In the genomic region with DNA sequence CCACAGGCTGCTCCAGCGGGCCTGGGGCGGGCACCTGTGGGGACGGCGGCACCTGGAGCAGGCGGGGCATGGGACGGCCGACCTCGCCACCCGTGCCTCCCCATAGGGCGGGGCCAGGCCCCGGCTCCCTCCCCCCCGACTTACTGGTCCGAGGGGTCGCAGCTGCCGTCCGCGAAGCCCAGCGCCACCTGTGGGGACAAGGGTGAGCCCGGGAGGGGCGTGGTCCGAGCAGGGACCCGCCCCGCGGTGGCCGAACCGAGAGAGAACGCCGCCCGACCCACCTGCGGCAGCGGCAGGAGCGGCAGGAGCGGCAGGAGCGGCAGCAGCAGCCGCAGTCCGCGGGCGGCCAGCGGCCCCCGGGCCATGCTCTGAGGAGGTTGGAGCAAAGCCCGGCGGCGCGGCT, we compare ENCODE assay signal across 1 cellular context.
A peak's percentile ranks its signal among the peaks of the same experiment; 100 is the strongest.
TF ChIP-seq lines count a peak whose summit lies in the region.

A gene (minus strand): TSS at position 379 of the 403 bp plus-strand sequence. CDS start 14 bp downstream, at position 365.

TF ChIP-seq in K562, 482 proteins besides CTCF, POLR2A, EP300 and RAD21 (continued from another document and continues in another):
- TF ChIP-seq, protein P1, sequence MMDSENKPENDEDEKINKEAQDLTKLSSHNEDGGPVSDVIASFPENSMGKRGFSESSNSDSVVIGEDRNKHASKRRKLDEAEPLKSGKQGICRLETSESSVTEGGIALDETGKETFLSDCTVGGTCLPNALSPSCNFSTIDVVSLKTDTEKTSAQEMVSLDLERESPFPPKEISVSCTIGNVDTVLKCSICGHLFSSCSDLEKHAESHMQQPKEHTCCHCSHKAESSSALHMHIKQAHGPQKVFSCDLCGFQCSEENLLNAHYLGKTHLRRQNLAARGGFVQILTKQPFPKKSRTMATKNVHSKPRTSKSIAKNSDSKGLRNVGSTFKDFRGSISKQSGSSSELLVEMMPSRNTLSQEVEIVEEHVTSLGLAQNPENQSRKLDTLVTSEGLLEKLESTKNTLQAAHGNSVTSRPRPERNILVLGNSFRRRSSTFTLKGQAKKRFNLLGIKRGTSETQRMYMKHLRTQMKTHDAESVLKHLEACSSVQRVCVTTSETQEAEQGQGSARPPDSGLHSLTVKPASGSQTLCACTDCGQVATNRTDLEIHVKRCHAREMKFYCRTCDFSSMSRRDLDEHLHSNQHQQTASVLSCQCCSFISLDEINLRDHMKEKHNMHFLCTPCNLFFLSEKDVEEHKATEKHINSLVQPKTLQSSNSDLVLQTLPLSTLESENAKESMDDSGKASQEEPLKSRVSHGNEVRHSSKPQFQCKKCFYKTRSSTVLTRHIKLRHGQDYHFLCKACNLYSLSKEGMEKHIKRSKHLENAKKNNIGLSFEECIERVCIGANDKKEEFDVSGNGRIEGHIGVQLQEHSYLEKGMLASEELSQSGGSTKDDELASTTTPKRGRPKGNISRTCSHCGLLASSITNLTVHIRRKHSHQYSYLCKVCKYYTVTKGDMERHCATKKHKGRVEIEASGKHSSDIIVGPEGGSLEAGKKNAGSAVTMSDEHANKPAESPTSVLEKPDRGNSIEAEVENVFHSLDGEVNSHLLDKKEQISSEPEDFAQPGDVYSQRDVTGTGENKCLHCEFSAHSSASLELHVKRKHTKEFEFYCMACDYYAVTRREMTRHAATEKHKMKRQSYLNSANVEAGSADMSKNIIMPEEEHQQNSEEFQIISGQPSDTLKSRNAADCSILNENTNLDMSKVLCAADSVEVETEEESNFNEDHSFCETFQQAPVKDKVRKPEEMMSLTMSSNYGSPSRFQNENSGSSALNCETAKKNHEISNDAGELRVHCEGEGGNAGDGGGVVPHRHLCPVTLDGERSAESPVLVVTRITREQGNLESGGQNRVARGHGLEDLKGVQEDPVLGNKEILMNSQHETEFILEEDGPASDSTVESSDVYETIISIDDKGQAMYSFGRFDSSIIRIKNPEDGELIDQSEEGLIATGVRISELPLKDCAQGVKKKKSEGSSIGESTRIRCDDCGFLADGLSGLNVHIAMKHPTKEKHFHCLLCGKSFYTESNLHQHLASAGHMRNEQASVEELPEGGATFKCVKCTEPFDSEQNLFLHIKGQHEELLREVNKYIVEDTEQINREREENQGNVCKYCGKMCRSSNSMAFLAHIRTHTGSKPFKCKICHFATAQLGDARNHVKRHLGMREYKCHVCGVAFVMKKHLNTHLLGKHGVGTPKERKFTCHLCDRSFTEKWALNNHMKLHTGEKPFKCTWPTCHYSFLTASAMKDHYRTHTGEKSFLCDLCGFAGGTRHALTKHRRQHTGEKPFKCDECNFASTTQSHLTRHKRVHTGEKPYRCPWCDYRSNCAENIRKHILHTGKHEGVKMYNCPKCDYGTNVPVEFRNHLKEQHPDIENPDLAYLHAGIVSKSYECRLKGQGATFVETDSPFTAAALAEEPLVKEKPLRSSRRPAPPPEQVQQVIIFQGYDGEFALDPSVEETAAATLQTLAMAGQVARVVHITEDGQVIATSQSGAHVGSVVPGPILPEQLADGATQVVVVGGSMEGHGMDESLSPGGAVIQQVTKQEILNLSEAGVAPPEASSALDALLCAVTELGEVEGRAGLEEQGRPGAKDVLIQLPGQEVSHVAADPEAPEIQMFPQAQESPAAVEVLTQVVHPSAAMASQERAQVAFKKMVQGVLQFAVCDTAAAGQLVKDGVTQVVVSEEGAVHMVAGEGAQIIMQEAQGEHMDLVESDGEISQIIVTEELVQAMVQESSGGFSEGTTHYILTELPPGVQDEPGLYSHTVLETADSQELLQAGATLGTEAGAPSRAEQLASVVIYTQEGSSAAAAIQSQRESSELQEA (IDR thresholded peaks at IDR 0.05; ENCODE audit: low read depth), result no peak
- peak; percentile 51; the same call in 1 of the 2 replicates for TF ChIP-seq GABPB1 (CRISPR knock-in tag; IDR thresholded peaks at IDR 0.05)
- no peak for TF ChIP-seq ZNF764 (CRISPR knock-in tag; IDR thresholded peaks at IDR 0.05; ENCODE audit: low read depth)
- TF ChIP-seq ZBED1 (IDR thresholded peaks at IDR 0.05), result no peak
- TF ChIP-seq, protein P2, sequence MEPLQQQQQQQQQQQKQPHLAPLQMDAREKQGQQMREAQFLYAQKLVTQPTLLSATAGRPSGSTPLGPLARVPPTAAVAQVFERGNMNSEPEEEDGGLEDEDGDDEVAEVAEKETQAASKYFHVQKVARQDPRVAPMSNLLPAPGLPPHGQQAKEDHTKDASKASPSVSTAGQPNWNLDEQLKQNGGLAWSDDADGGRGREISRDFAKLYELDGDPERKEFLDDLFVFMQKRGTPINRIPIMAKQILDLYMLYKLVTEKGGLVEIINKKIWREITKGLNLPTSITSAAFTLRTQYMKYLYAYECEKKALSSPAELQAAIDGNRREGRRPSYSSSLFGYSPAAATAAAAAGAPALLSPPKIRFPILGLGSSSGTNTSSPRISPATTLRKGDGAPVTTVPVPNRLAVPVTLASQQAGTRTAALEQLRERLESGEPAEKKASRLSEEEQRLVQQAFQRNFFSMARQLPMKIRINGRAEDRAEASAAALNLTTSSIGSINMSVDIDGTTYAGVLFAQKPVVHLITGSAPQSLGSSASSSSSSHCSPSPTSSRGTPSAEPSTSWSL (CRISPR knock-in tag; IDR thresholded peaks at IDR 0.05; ENCODE audit: borderline replicate concordance), result no peak
- TF ChIP-seq ZNF583 (CRISPR knock-in tag; IDR thresholded peaks at IDR 0.05), result no peak
- no peak for TF ChIP-seq ZNF197 (CRISPR knock-in tag; IDR thresholded peaks at IDR 0.05; ENCODE audit: low read depth)
- TF ChIP-seq GATAD2A (IDR thresholded peaks at IDR 0.05), result no peak
- no peak for TF ChIP-seq ZZZ3 (IDR thresholded peaks at IDR 0.05)
- TF ChIP-seq, protein P3, sequence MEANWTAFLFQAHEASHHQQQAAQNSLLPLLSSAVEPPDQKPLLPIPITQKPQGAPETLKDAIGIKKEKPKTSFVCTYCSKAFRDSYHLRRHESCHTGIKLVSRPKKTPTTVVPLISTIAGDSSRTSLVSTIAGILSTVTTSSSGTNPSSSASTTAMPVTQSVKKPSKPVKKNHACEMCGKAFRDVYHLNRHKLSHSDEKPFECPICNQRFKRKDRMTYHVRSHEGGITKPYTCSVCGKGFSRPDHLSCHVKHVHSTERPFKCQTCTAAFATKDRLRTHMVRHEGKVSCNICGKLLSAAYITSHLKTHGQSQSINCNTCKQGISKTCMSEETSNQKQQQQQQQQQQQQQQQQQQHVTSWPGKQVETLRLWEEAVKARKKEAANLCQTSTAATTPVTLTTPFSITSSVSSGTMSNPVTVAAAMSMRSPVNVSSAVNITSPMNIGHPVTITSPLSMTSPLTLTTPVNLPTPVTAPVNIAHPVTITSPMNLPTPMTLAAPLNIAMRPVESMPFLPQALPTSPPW (CRISPR knock-in tag; IDR thresholded peaks at IDR 0.05), result peak; percentile 45; the same call in 1 of the 2 replicates
- TF ChIP-seq C11orf30 (IDR thresholded peaks at IDR 0.05; ENCODE audit: low read depth), result no peak
- TF ChIP-seq, protein P4, sequence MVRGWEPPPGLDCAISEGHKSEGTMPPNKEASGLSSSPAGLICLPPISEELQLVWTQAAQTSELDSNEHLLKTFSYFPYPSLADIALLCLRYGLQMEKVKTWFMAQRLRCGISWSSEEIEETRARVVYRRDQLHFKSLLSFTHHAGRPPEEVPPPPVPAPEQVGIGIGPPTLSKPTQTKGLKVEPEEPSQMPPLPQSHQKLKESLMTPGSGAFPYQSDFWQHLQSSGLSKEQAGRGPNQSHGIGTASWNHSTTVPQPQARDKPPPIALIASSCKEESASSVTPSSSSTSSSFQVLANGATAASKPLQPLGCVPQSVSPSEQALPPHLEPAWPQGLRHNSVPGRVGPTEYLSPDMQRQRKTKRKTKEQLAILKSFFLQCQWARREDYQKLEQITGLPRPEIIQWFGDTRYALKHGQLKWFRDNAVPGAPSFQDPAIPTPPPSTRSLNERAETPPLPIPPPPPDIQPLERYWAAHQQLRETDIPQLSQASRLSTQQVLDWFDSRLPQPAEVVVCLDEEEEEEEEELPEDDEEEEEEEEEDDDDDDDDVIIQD (CRISPR knock-in tag; IDR thresholded peaks at IDR 0.05), result no peak
- no peak for TF ChIP-seq NFE2L1 (tag; IDR thresholded peaks at IDR 0.05; ENCODE audit: borderline replicate concordance, low read depth)
- no peak for TF ChIP-seq SMAD3 (CRISPR knock-in tag; conservative IDR thresholded peaks at IDR 0.05)
- 0 out of 2 replicates have a peak, but pooled peaks have one; percentile 55 for TF ChIP-seq ZNF77 (CRISPR knock-in tag; IDR thresholded peaks at IDR 0.05)
- no peak for TF ChIP-seq JUNB (CRISPR knock-in tag; conservative IDR thresholded peaks at IDR 0.05)
- TF ChIP-seq, protein P5, sequence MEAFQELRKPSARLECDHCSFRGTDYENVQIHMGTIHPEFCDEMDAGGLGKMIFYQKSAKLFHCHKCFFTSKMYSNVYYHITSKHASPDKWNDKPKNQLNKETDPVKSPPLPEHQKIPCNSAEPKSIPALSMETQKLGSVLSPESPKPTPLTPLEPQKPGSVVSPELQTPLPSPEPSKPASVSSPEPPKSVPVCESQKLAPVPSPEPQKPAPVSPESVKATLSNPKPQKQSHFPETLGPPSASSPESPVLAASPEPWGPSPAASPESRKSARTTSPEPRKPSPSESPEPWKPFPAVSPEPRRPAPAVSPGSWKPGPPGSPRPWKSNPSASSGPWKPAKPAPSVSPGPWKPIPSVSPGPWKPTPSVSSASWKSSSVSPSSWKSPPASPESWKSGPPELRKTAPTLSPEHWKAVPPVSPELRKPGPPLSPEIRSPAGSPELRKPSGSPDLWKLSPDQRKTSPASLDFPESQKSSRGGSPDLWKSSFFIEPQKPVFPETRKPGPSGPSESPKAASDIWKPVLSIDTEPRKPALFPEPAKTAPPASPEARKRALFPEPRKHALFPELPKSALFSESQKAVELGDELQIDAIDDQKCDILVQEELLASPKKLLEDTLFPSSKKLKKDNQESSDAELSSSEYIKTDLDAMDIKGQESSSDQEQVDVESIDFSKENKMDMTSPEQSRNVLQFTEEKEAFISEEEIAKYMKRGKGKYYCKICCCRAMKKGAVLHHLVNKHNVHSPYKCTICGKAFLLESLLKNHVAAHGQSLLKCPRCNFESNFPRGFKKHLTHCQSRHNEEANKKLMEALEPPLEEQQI (IDR thresholded peaks at IDR 0.05), result no peak
- no peak for TF ChIP-seq ZNF778 (CRISPR knock-in tag; IDR thresholded peaks at IDR 0.05)
- TF ChIP-seq ARID2 (IDR thresholded peaks at IDR 0.05), result no peak
- no peak for TF ChIP-seq TRIM24 (IDR thresholded peaks at IDR 0.05)
- TF ChIP-seq GTF2F1 (IDR thresholded peaks at IDR 0.05; ENCODE audit: low read depth, low read length), result no peak
- TF ChIP-seq, protein P6, sequence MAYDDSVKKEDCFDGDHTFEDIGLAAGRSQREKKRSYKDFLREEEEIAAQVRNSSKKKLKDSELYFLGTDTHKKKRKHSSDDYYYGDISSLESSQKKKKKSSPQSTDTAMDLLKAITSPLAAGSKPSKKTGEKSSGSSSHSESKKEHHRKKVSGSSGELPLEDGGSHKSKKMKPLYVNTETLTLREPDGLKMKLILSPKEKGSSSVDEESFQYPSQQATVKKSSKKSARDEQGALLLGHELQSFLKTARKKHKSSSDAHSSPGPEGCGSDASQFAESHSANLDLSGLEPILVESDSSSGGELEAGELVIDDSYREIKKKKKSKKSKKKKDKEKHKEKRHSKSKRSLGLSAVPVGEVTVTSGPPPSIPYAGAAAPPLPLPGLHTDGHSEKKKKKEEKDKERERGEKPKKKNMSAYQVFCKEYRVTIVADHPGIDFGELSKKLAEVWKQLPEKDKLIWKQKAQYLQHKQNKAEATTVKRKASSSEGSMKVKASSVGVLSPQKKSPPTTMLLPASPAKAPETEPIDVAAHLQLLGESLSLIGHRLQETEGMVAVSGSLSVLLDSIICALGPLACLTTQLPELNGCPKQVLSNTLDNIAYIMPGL (CRISPR knock-in tag; IDR thresholded peaks at IDR 0.05), result 0 out of 2 replicates have a peak, but pooled peaks have one; percentile 76
- no peak for TF ChIP-seq FOXA1 (IDR thresholded peaks at IDR 0.05; ENCODE audit: borderline replicate concordance)
- TF ChIP-seq RFX7 (CRISPR knock-in tag; IDR thresholded peaks at IDR 0.05), result no peak
- no peak for TF ChIP-seq KAT8 (IDR thresholded peaks at IDR 0.05; ENCODE audit: low read depth)
- TF ChIP-seq ARNT (IDR thresholded peaks at IDR 0.05), result no peak
- TF ChIP-seq, protein P7, sequence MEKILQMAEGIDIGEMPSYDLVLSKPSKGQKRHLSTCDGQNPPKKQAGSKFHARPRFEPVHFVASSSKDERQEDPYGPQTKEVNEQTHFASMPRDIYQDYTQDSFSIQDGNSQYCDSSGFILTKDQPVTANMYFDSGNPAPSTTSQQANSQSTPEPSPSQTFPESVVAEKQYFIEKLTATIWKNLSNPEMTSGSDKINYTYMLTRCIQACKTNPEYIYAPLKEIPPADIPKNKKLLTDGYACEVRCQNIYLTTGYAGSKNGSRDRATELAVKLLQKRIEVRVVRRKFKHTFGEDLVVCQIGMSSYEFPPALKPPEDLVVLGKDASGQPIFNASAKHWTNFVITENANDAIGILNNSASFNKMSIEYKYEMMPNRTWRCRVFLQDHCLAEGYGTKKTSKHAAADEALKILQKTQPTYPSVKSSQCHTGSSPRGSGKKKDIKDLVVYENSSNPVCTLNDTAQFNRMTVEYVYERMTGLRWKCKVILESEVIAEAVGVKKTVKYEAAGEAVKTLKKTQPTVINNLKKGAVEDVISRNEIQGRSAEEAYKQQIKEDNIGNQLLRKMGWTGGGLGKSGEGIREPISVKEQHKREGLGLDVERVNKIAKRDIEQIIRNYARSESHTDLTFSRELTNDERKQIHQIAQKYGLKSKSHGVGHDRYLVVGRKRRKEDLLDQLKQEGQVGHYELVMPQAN (IDR thresholded peaks at IDR 0.05; ENCODE audit: borderline replicate concordance), result 0 out of 2 replicates have a peak, but pooled peaks have one; percentile 25
- TF ChIP-seq ZC3H4 (CRISPR knock-in tag; IDR thresholded peaks at IDR 0.05; ENCODE audit: borderline replicate concordance), result no peak
- TF ChIP-seq, protein P8, sequence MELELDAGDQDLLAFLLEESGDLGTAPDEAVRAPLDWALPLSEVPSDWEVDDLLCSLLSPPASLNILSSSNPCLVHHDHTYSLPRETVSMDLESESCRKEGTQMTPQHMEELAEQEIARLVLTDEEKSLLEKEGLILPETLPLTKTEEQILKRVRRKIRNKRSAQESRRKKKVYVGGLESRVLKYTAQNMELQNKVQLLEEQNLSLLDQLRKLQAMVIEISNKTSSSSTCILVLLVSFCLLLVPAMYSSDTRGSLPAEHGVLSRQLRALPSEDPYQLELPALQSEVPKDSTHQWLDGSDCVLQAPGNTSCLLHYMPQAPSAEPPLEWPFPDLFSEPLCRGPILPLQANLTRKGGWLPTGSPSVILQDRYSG (tag; conservative IDR thresholded peaks at IDR 0.05; ENCODE audit: low read depth), result no peak
- no peak for TF ChIP-seq SRF (CRISPR knock-in tag; IDR thresholded peaks at IDR 0.05)
- TF ChIP-seq ZNF282 (CRISPR knock-in tag; IDR thresholded peaks at IDR 0.05), result no peak
- no peak for TF ChIP-seq HMG20B (CRISPR knock-in tag; IDR thresholded peaks at IDR 0.05)
- TF ChIP-seq DMBX1 (CRISPR knock-in tag; IDR thresholded peaks at IDR 0.05; ENCODE audit: borderline replicate concordance), result no peak
- TF ChIP-seq, protein P9, sequence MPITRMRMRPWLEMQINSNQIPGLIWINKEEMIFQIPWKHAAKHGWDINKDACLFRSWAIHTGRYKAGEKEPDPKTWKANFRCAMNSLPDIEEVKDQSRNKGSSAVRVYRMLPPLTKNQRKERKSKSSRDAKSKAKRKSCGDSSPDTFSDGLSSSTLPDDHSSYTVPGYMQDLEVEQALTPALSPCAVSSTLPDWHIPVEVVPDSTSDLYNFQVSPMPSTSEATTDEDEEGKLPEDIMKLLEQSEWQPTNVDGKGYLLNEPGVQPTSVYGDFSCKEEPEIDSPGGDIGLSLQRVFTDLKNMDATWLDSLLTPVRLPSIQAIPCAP (CRISPR knock-in tag; IDR thresholded peaks at IDR 0.05; ENCODE audit: borderline replicate concordance), result no peak
- no peak for TF ChIP-seq POLR2AphosphoS2 (IDR thresholded peaks at IDR 0.05; ENCODE audit: low read length)
- peak; percentile 52 for TF ChIP-seq SAP30 (IDR thresholded peaks at IDR 0.05; ENCODE audit: borderline replicate concordance, insufficient read depth, low read depth, low read length, poor library complexity, severe bottlenecking)
- no peak for TF ChIP-seq SNIP1 (IDR thresholded peaks at IDR 0.05; ENCODE audit: low read depth)
- no peak for TF ChIP-seq WHSC1 (IDR thresholded peaks at IDR 0.05; ENCODE audit: low read length)
- TF ChIP-seq PCBP1 (IDR thresholded peaks at IDR 0.05; ENCODE audit: low read depth, low read length, poor library complexity, severe bottlenecking), result peak; percentile 76
